ENCODE assay signal across 22 cellular contexts in genomic region chr18:59050661-59051057, GRCh38.
"Had no signal": no experiment of that assay in that cellular context is flagged by ENCODE, and none has a peak within 500 bp of the region (broad histone marks: within the 10 kb centered on the region; RNA-seq: fewer than 3 reads in every experiment).

No MANE protein-coding gene starts in this region.

- H3K4me3 Mint-ChIP-seq: activated CD4-positive, alpha-beta T cell treated with anti-CD3 and anti-CD28 coated beads, Interleukin-2, amount 10 ng/mL, durations not matched to agents 24 days and 14 days; activated CD8-positive, alpha-beta T cell treated with anti-CD3 and anti-CD28 coated beads, Interleukin-2, amount 10 ng/mL, durations not matched to agents 7 days and 5 days; activated naive CD4-positive, alpha-beta T cell treated with anti-CD3 and anti-CD28 coated beads, Interleukin-2, amount 10 ng/mL, durations not matched to agents 7 days and 5 days; activated naive CD8-positive, alpha-beta T cell treated with anti-CD3 and anti-CD28 coated beads, Interleukin-2, amount 50 U/mL, for 24 hours; activated T-cell treated with anti-CD3 and anti-CD28 coated beads, Interleukin-2, amount 50 U/mL, for 4 hours; central memory CD8-positive, alpha-beta T cell; nephron progenitor cell; T-helper 2 cell treated with Interferon-gamma antibody and Interleukin-4, amounts not matched to agents 5 μg/mL and 100 μg/mL, for 36 hours had no signal

- H3K9me3 Mint-ChIP-seq: activated CD4-positive, alpha-beta T cell treated with anti-CD3 and anti-CD28 coated beads, Interleukin-2, amount 10 ng/mL, durations not matched to agents 24 days and 14 days; activated naive CD4-positive, alpha-beta T cell treated with anti-CD3 and anti-CD28 coated beads, Interleukin-2, amount 10 ng/mL, durations not matched to agents 7 days and 5 days; activated naive CD8-positive, alpha-beta T cell treated with anti-CD3 and anti-CD28 coated beads, Interleukin-2, amount 50 U/mL, for 24 hours; activated T-cell treated with anti-CD3 and anti-CD28 coated beads, Interleukin-2, amount 50 U/mL, for 4 hours; central memory CD8-positive, alpha-beta T cell; nephron progenitor cell; T-helper 2 cell treated with Interferon-gamma antibody and Interleukin-4, amounts not matched to agents 5 μg/mL and 100 μg/mL, for 36 hours had no signal

- H3K36me3 ChIP-seq: colonic mucosa, heart left ventricle, sigmoid colon, thyroid gland had no signal

- H3K27ac ChIP-seq: colonic mucosa, heart left ventricle, sigmoid colon, thyroid gland had no signal

- H3K9me3 ChIP-seq: colonic mucosa, heart left ventricle, sigmoid colon, thyroid gland had no signal

- H3K4me1 ChIP-seq: colonic mucosa had no signal

- H3K27me3 ChIP-seq: colonic mucosa, heart left ventricle, sigmoid colon, thyroid gland had no signal

- DNase-seq: activated CD4-positive, alpha-beta T cell treated with anti-CD3 and anti-CD28 coated beads, Interleukin-2, amount 10 ng/mL, durations not matched to agents 24 days and 14 days; activated CD4-positive, CD25-positive, alpha-beta regulatory T cell; activated CD8-positive, alpha-beta T cell treated with anti-CD3 and anti-CD28 coated beads, Interleukin-2, amount 10 ng/mL, durations not matched to agents 7 days and 5 days; activated effector memory CD4-positive, alpha-beta T cell treated with Interleukin-2 at 50 U/mL for 16 hours; activated naive CD4-positive, alpha-beta T cell treated with anti-CD3 and anti-CD28 coated beads, Interleukin-2, amount 10 ng/mL, durations not matched to agents 7 days and 5 days; activated naive CD8-positive, alpha-beta T cell treated with anti-CD3 and anti-CD28 coated beads, Interleukin-2, amount 50 U/mL, for 24 hours; activated T-cell treated with anti-CD3 and anti-CD28 coated beads, Interleukin-2, amount 50 U/mL, for 4 hours; aorta; colonic mucosa; erythroblast; heart left ventricle; kidney; midbrain; nephron progenitor cell; nucleus accumbens; sigmoid colon; stimulated activated naive CD4-positive, alpha-beta T cell treated with Interleukin-2 at 50 U/mL for 16 hours; thyroid gland had no signal

- H3K27ac Mint-ChIP-seq: activated CD4-positive, alpha-beta T cell treated with anti-CD3 and anti-CD28 coated beads, Interleukin-2, amount 10 ng/mL, durations not matched to agents 24 days and 14 days; activated CD8-positive, alpha-beta T cell treated with anti-CD3 and anti-CD28 coated beads, Interleukin-2, amount 10 ng/mL, durations not matched to agents 7 days and 5 days; activated naive CD4-positive, alpha-beta T cell treated with anti-CD3 and anti-CD28 coated beads, Interleukin-2, amount 10 ng/mL, durations not matched to agents 7 days and 5 days; activated naive CD8-positive, alpha-beta T cell treated with anti-CD3 and anti-CD28 coated beads, Interleukin-2, amount 50 U/mL, for 24 hours; nephron progenitor cell; T-helper 2 cell treated with Interferon-gamma antibody and Interleukin-4, amounts not matched to agents 5 μg/mL and 100 μg/mL, for 36 hours had no signal

- ATAC-seq: activated CD8-positive, alpha-beta T cell treated with anti-CD3 and anti-CD28 coated beads, Interleukin-2, amount 10 ng/mL, durations not matched to agents 7 days and 5 days; activated naive CD8-positive, alpha-beta T cell treated with anti-CD3 and anti-CD28 coated beads, Interleukin-2, amount 50 U/mL, for 24 hours; activated T-cell treated with anti-CD3 and anti-CD28 coated beads, Interleukin-2, amount 50 U/mL, for 4 hours; heart left ventricle; left lobe of liver had no signal

- H3K4me3 ChIP-seq: colonic mucosa, heart left ventricle, lung, sigmoid colon, thyroid gland had no signal

- H3K4me1 Mint-ChIP-seq: activated CD4-positive, alpha-beta T cell treated with anti-CD3 and anti-CD28 coated beads, Interleukin-2, amount 10 ng/mL, durations not matched to agents 24 days and 14 days; activated naive CD4-positive, alpha-beta T cell treated with anti-CD3 and anti-CD28 coated beads, Interleukin-2, amount 10 ng/mL, durations not matched to agents 7 days and 5 days; central memory CD8-positive, alpha-beta T cell had no signal

- H3K36me3 Mint-ChIP-seq: activated naive CD4-positive, alpha-beta T cell treated with anti-CD3 and anti-CD28 coated beads, Interleukin-2, amount 10 ng/mL, durations not matched to agents 7 days and 5 days had no signal
